ENCODE assay signal across 24 cellular contexts in genomic region chr11:81253226-81253625, GRCh38.
"Had no signal": no experiment of that assay in that cellular context is flagged by ENCODE, and none has a peak within 500 bp of the region (broad histone marks: within the 10 kb centered on the region; RNA-seq: fewer than 3 reads in every experiment).

No MANE protein-coding gene starts in this region.

- H3K27me3 ChIP-seq: esophagus squamous epithelium, neutrophil, pancreas, sigmoid colon, tibial nerve, upper lobe of right lung, uterus had no signal

- H3K9me3 ChIP-seq: esophagus squamous epithelium, neutrophil, pancreas, sigmoid colon, thoracic aorta, tibial nerve, upper lobe of right lung, uterus had no signal

- H3K36me3 ChIP-seq: esophagus squamous epithelium, neutrophil, pancreas, sigmoid colon, thoracic aorta, tibial nerve, upper lobe of right lung, uterus had no signal

- DNase-seq: cerebellar nuclear complex; cortex of kidney; effector memory CD8-positive, alpha-beta T cell; erythroblast; esophagus squamous epithelium; head of caudate nucleus; kidney; naive B cell; pancreas; retina; sigmoid colon; stimulated activated CD4-positive, alpha-beta T cell treated with anti-CD3 and anti-CD28 coated beads, Interleukin-15, amount 100 ng/mL, for 24 hours; stimulated activated CD4-positive, alpha-beta T cell treated with anti-CD3 and anti-CD28 coated beads, Interleukin-2, amount 100 ng/mL, for 48 hours; stimulated activated naive B cell treated with anti-CD40 and anti-IgM and Interleukin-4, amounts not matched to agents 10 μg/mL and 1 μg/mL and 100 μg/mL, for 72 hours; upper lobe of right lung; uterus had no signal

- FAIRE-seq: endometrium, frontal cortex, kidney, pancreas had no signal

- H3K4me1 ChIP-seq: esophagus squamous epithelium, pancreas, sigmoid colon, upper lobe of right lung, uterus had no signal

- ATAC-seq: effector memory CD8-positive, alpha-beta T cell; natural killer cell treated with Interleukin-12 subunit alpha and Interleukin-12 subunit beta and Interleukin-15 and Interleukin-18, amount 100 ng/mL, for 72 hours; pancreas; stimulated activated naive B cell treated with anti-CD40 and anti-IgM and Interleukin-4, amounts not matched to agents 10 μg/mL and 1 μg/mL and 100 μg/mL, for 72 hours; upper lobe of right lung had no signal

- H3K27ac ChIP-seq: esophagus squamous epithelium, neutrophil, pancreas, sigmoid colon, skin epidermis, thoracic aorta, tibial nerve, upper lobe of right lung, uterus had no signal

- H3K4me3 ChIP-seq: esophagus squamous epithelium, lung, pancreas, sigmoid colon, skin epidermis, thoracic aorta, tibial nerve, upper lobe of right lung, uterus had no signal
